ENCODE assay signal across 25 cellular contexts in genomic region chr4:72216539-72217277, GRCh38.
"Had no signal": no experiment of that assay in that cellular context is flagged by ENCODE, and none has a peak within 500 bp of the region (broad histone marks: within the 10 kb centered on the region; RNA-seq: fewer than 3 reads in every experiment).

No MANE protein-coding gene starts in this region.

- H3K4me1 Mint-ChIP-seq: activated naive CD4-positive, alpha-beta T cell treated with anti-CD3 and anti-CD28 coated beads, Interleukin-2, amount 10 ng/mL, durations not matched to agents 7 days and 5 days; activated naive CD8-positive, alpha-beta T cell treated with anti-CD3 and anti-CD28 coated beads for 36 hours; IgD-negative memory B cell had no signal

- H3K9me3 Mint-ChIP-seq: activated CD8-positive, alpha-beta T cell treated with anti-CD3 and anti-CD28 coated beads for 36 hours; activated T-helper 2 cell treated with anti-CD3 and anti-CD28 coated beads, Interferon-gamma antibody, Interleukin-2, Interleukin-4, amounts not matched to agents 10 μg/mL and 5 μg/mL and 100 μg/mL, durations not matched to agents 14 hours and 24 hours and 36 hours; T-helper 1 cell treated with Interleukin-12 subunit alpha and Interleukin-12 subunit beta and Interleukin-4 antibody, amounts not matched to agents 30 μg/mL and 1 μg/mL, for 36 hours had no signal

- ATAC-seq: activated CD4-positive, CD25-positive, alpha-beta regulatory T cell treated with anti-CD3 and anti-CD28 coated beads, Interleukin-2, amount 50 U/mL, for 24 hours; activated CD8-positive, alpha-beta T cell treated with anti-CD3 and anti-CD28 coated beads for 36 hours; activated T-cell treated with anti-CD3 and anti-CD28 coated beads, Interleukin-2, amount 50 U/mL, for 72 hours; Panc1 had no signal

- DNase-seq: activated CD4-positive, alpha-beta T cell treated with anti-CD3 and anti-CD28 coated beads for 4 hours; activated CD8-positive, alpha-beta memory T cell treated with anti-CD3 and anti-CD28 coated beads, Interleukin-2, amount 50 U/mL, for 4 hours; activated CD8-positive, alpha-beta T cell treated with anti-CD3 and anti-CD28 coated beads for 36 hours; activated gamma-delta T cell treated with Interleukin-2 at 50 U/mL for 16 hours; activated naive CD4-positive, alpha-beta T cell treated with anti-CD3 and anti-CD28 coated beads, Interleukin-2, amount 10 ng/mL, durations not matched to agents 7 days and 5 days; activated naive CD8-positive, alpha-beta T cell treated with anti-CD3 and anti-CD28 coated beads for 36 hours; activated T-cell treated with anti-CD3 and anti-CD28 coated beads, Interleukin-2, amount 50 U/mL, for 72 hours; anterior cingulate cortex; KG1; NCI-H1092; NCI-H1417; NCI-H1930; NCI-H2171; NCI-H226; NCI-H526; NCI-H82; NK-92 treated with Interleukin-12 subunit alpha and Interleukin-12 subunit beta, amount 100 ng/mL, for 24 hours; OCI-M1; SHP77 treated with DMSO at 0.1 percent for 48 hours had no signal

- H3K27me3 Mint-ChIP-seq: activated CD8-positive, alpha-beta T cell treated with anti-CD3 and anti-CD28 coated beads for 36 hours; activated naive CD4-positive, alpha-beta T cell treated with anti-CD3 and anti-CD28 coated beads, Interleukin-2, amount 10 ng/mL, durations not matched to agents 7 days and 5 days; activated naive CD8-positive, alpha-beta T cell treated with anti-CD3 and anti-CD28 coated beads for 36 hours; IgD-negative memory B cell had no signal

- H3K36me3 Mint-ChIP-seq: activated naive CD4-positive, alpha-beta T cell treated with anti-CD3 and anti-CD28 coated beads, Interleukin-2, amount 10 ng/mL, durations not matched to agents 7 days and 5 days; activated naive CD8-positive, alpha-beta T cell treated with anti-CD3 and anti-CD28 coated beads for 36 hours; IgD-negative memory B cell had no signal

- H3K27ac ChIP-seq: RWPE1 had no signal

- H3K27ac Mint-ChIP-seq: activated CD8-positive, alpha-beta T cell treated with anti-CD3 and anti-CD28 coated beads for 36 hours; activated naive CD4-positive, alpha-beta T cell treated with anti-CD3 and anti-CD28 coated beads, Interleukin-2, amount 10 ng/mL, durations not matched to agents 7 days and 5 days; activated naive CD8-positive, alpha-beta T cell treated with anti-CD3 and anti-CD28 coated beads for 36 hours; activated T-cell treated with anti-CD3 and anti-CD28 coated beads, Interleukin-2, amount 50 U/mL, for 72 hours; activated T-helper 2 cell treated with anti-CD3 and anti-CD28 coated beads, Interferon-gamma antibody, Interleukin-2, Interleukin-4, amounts not matched to agents 10 μg/mL and 5 μg/mL and 100 μg/mL, durations not matched to agents 14 hours and 24 hours and 36 hours; IgD-negative memory B cell; T-helper 1 cell treated with Interleukin-12 subunit alpha and Interleukin-12 subunit beta and Interleukin-4 antibody, amounts not matched to agents 30 μg/mL and 1 μg/mL, for 36 hours had no signal

- H3K4me3 Mint-ChIP-seq: activated CD8-positive, alpha-beta T cell treated with anti-CD3 and anti-CD28 coated beads for 36 hours; activated naive CD4-positive, alpha-beta T cell treated with anti-CD3 and anti-CD28 coated beads, Interleukin-2, amount 10 ng/mL, durations not matched to agents 7 days and 5 days; activated naive CD8-positive, alpha-beta T cell treated with anti-CD3 and anti-CD28 coated beads for 36 hours; activated T-cell treated with anti-CD3 and anti-CD28 coated beads, Interleukin-2, amount 50 U/mL, for 72 hours; IgD-negative memory B cell; T-helper 1 cell treated with Interleukin-12 subunit alpha and Interleukin-12 subunit beta and Interleukin-4 antibody, amounts not matched to agents 30 μg/mL and 1 μg/mL, for 36 hours had no signal
